Comparison of ENCODE assay signal across 8 cellular contexts in the genomic region with DNA sequence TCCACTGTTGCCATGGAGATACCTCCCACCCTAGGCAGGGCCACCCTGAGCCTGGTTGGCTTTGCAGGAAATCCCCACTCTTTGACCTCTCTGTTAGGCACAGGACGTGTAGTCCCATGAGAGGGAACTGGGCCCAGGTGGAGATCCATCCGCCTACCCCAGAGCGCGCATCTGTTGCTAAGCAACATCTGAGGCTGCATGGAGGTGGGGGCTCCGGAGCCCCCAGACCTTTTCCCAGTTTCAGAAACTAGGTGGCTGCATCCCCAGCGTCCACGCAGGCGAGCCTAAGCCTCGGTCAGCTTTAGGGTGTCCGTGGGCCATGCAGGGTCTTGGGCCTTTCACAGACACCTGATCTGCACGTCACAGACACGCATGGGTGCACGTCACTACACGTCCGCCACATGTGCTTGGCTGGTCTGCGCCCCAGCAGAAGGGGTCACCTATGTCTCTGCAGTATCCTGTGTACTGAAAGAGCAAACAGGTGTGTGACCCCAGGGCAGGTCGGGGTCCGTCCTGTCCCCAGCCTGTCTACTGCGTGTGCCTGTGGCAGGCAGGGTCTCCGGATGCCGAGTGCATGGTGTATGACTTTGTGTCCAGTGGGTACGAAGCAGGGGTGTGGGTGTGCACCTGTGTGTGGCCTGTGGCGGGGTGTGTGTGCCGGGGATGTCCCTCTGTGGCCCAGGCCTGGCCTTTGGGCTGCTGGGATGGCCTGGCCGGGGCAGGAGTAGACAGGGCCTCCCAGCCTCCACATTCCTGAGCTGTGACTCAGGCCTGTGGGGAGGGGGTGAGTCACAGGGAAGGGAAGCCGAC. TPM values are rescaled to one million over a fixed set of nuclear protein-coding genes. Genes with fewer than 3 reads are reported as not detected.
DNase-seq lines count a peak whose midpoint lies in the region; ATAC-seq and TF ChIP-seq lines count a peak whose summit lies in the region.

No MANE protein-coding gene starts in this region.

- H3K27me3 Mint-ChIP-seq in T-helper 17 cell (no peaks in the 10 kb centered on the region), osteocyte (ENCODE audit: unreplicated experiment) (no peaks in the 10 kb centered on the region)

- ATAC-seq in T-helper 17 cell: no peak
- no peak for ATAC-seq in HG03565 (IDR thresholded peaks at IDR 0.05; ENCODE audit: unreplicated experiment)
- ATAC-seq in HG03342 (IDR thresholded peaks at IDR 0.05; ENCODE audit: unreplicated experiment): no peak

- peak overlapping the region; percentile 39 for H3K27ac Mint-ChIP-seq in T-helper 17 cell
- peak overlapping the region; percentile 94 for H3K27ac Mint-ChIP-seq in osteocyte (ENCODE audit: unreplicated experiment)

- H3K36me3 Mint-ChIP-seq in T-helper 17 cell (ENCODE audit: low read depth) (no peaks in the 10 kb centered on the region), osteocyte (ENCODE audit: unreplicated experiment) (peaks cover under 1% of the 10 kb centered on the region)

- H3K9me3 ChIP-seq in T-helper 17 cell (ENCODE audit: control insufficient read depth, low read length, poor library complexity, severe bottlenecking): no peaks in the 10 kb centered on the region

- TF ChIP-seq CTCF in osteocyte (IDR thresholded peaks at IDR 0.05): no peak

- peak overlapping the region; percentile 13 for H3K4me3 Mint-ChIP-seq in T-helper 17 cell
- H3K4me3 Mint-ChIP-seq in osteocyte (ENCODE audit: unreplicated experiment): peak overlapping the region; percentile 38

- peak; percentile 22 for DNase-seq in NCI-H2227 (lab: John Stamatoyannopoulos, UW; ENCODE audit: unreplicated experiment)
- DNase-seq in NCI-H2227 treated with DMSO at 0.1 percent for 48 hours (lab: John Stamatoyannopoulos, UW): no peak
- DNase-seq in T-helper 17 cell: no peak
- peak; percentile 75 for DNase-seq in fibroblast of peridontal ligament (ENCODE audit: extremely low read depth)
- no peak for DNase-seq in osteocyte (ENCODE audit: extremely low spot score, unreplicated experiment)
- DNase-seq in stimulated activated CD4-positive, alpha-beta T cell treated with anti-CD3 and anti-CD28 coated beads, Interleukin-4, amount 100 ng/mL, for 24 hours: no peak

- no peaks in the 10 kb centered on the region for H3K9me3 Mint-ChIP-seq in osteocyte (ENCODE audit: unreplicated experiment)

- H3K4me1 Mint-ChIP-seq in T-helper 17 cell: peaks cover 38% of the 10 kb centered on the region
- H3K4me1 Mint-ChIP-seq in osteocyte (ENCODE audit: unreplicated experiment): peaks cover 73% of the 10 kb centered on the region

RNA-seq across cellular contexts. Expression of a gene that starts 4.1 kb away (rescaled TPM):
- total RNA-seq in T-helper 17 cell (100 to 1,000 TPM; 460 to 474 TPM), osteocyte (401 and 408 TPM in 2 replicates)

RNA-seq across cellular contexts. Expression of a gene that starts 10.3 kb away (rescaled TPM):
- total RNA-seq in T-helper 17 cell: 10 to 100 TPM; 40.6 to 43.6 TPM
- 35.3 and 35.8 TPM in 2 replicates for total RNA-seq in osteocyte

RNA-seq across cellular contexts. Expression of a gene that starts 16.6 kb away (rescaled TPM):
- total RNA-seq in T-helper 17 cell (100 to 1,000 TPM in 1 of 2 donors, 10 to 100 TPM in 1; 87.1 to 113 TPM), osteocyte (98.1 and 103 TPM in 2 replicates)

RNA-seq across cellular contexts. Expression of a gene that starts 20.7 kb away (rescaled TPM):
- not detected for total RNA-seq in T-helper 17 cell
- 3.8 and 4.2 TPM in 2 replicates for total RNA-seq in osteocyte

RNA-seq across cellular contexts. Expression of a gene that starts 23.5 kb away (rescaled TPM):
- total RNA-seq in T-helper 17 cell (100 to 1,000 TPM; 104 to 115 TPM), osteocyte (167 and 172 TPM in 2 replicates)

Comparison
In these comparisons a context has a peak if more than half of its experiments do, and no peak if none do; other contexts are left out.
1. DNase-seq: peak in NCI-H2227 (single experiment) and fibroblast of peridontal ligament (single experiment); none in NCI-H2227 treated with DMSO at 0.1 percent for 48 hours (single experiment), T-helper 17 cell (0 of 3), osteocyte (single experiment) and stimulated activated CD4-positive, alpha-beta T cell treated with anti-CD3 and anti-CD28 coated beads, Interleukin-4, amount 100 ng/mL, for 24 hours (single experiment).